In the genomic region with DNA sequence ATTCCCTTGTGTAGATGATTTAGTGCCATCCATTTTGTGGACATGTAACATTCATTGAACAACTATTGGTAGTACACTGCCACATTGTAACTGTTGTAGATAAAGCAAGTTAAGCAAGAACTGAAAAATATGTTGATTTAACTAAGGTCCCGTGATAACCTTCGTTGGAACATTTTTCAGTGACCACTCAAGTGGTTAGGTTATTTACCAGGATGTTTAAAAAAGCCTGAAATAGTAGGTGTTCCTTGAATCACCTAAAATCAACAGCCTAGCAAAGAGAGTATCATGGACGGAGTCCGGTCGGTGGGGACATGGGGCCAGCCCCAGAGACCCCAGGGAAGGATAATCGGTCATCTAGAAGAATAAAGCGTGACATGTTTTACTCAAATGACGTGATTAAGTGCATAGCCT, we compare ENCODE assay signal across 1 cellular context.
A peak's percentile ranks its signal among the peaks of the same experiment; 100 is the strongest.
TF ChIP-seq lines count a peak whose summit lies in the region.

No MANE protein-coding gene starts in this region.

TF ChIP-seq in K562, 482 proteins besides CTCF, POLR2A, EP300 and RAD21 (continued from another document):
- 0 out of 4 replicates have a peak, but pooled peaks of 1 of the 2 experiments have one; percentile 24 for TF ChIP-seq SIN3A (IDR thresholded peaks at IDR 0.05; ENCODE audit: borderline replicate concordance in 2 of 2, control insufficient read depth in 1 of 2, low read depth in 2 of 2, low read length in 2 of 2)
- TF ChIP-seq ZNF277 (CRISPR knock-in tag; IDR thresholded peaks at IDR 0.05; ENCODE audit: borderline replicate concordance), result no peak
- TF ChIP-seq ZNF511 (CRISPR knock-in tag; IDR thresholded peaks at IDR 0.05), result no peak
- TF ChIP-seq SP1 (CRISPR knock-in tag; IDR thresholded peaks at IDR 0.05), result 0 out of 2 replicates have a peak, but pooled peaks have one; percentile 26
TF ChIP-seq in K562: peak in this region for 4.
